Comparison of ENCODE assay signal across 8 cellular contexts in the genomic region with DNA sequence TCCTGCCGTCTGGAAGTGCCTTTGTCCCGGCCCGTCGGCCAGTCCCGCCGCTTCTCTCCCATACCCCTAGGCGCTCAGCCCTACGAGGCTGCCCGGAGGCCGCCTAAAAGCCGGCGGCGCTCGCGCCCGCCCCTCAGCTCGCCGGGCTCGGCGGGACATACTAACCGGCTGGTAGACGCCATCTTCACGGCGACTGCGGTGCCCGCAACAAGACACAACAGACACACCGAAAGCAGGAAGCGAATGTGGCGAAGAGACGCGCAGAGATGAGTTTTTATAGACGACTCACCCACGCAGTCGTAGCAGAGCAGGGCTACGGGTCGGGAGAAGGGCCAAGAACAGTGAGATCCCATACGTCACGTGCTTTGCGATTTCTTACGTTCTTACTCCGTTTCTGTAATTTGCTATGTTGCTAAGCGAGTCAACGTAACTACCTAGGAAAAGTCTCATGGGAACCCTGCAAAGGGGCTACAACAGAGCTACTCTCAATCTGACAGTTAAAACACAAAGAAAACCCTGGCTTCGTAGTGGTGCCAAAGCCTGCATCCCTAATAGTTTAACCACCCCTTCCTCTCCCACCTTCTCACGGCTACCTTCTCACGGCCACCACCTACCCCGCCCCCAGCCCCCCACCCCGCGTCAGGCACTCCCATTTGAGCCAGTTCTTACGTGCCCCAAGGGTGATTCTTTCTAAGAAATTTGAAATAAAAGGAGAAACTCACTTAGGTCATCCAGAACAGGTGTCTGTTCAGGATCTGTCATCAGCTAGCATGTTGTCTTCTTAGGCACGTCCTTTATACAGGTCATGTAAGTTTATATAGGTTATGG. TPM values are rescaled to one million over a fixed set of nuclear protein-coding genes. Genes with fewer than 3 reads are reported as not detected.
DNase-seq lines count a peak whose midpoint lies in the region; TF ChIP-seq lines count a peak whose summit lies in the region.

A gene with protein sequence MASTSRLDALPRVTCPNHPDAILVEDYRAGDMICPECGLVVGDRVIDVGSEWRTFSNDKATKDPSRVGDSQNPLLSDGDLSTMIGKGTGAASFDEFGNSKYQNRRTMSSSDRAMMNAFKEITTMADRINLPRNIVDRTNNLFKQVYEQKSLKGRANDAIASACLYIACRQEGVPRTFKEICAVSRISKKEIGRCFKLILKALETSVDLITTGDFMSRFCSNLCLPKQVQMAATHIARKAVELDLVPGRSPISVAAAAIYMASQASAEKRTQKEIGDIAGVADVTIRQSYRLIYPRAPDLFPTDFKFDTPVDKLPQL (minus strand): TSS at position 250 of the 828 bp plus-strand sequence. CDS start 68 bp downstream, at position 182.

- H3K36me3 ChIP-seq in SK-N-SH (replicated peaks in 1 of 2; ENCODE audit: control insufficient read depth in 1 of 2, insufficient read depth in 2 of 2, low read length in 1 of 2): peaks cover 7 to 20% of the 10 kb centered on the region in 2 experiments
- peaks cover 8% of the 10 kb centered on the region for H3K36me3 ChIP-seq in suprapubic skin

- peaks cover 35% of the 10 kb centered on the region for H3K4me1 Mint-ChIP-seq in HFFc6 (ENCODE audit: low read depth)

- POLR2A ChIA-PET in SK-N-SH (lab: Yijun Ruan, JAX): interaction anchor here (0.7 kb wide), 2 partner anchors 194 to 245 kb away, joined by 3 read pairs; no protein-coding TSS in a partner anchor

- H3K9me2 ChIP-seq in SK-N-SH: no peaks in the 10 kb centered on the region

- under 1% methylated on average over 29 of the region's 51 CpGs for WGBS in SK-N-SH (ENCODE audit: low lambda C conversion rate)
- under 1% methylated on average over 51 of the region's 51 CpGs for WGBS in suprapubic skin

- no peaks in the 10 kb centered on the region for H3F3A ChIP-seq in SK-N-SH (replicated peaks; ENCODE audit: insufficient read depth)

- TF ChIP-seq EP300 in SK-N-SH (IDR thresholded peaks at IDR 0.05; ENCODE audit: borderline replicate concordance in 1 of 2, low read depth in 1 of 2, low read length in 1 of 2) (peak in 1 of 2 experiments; percentile 25; a peak in 1 of 4 replicates), suprapubic skin (IDR thresholded peaks at IDR 0.05) (no peak)

- H3K9me3 Mint-ChIP-seq in HFFc6: no peaks in the 10 kb centered on the region; the same call in 1 of the 2 replicates

- H3K4me3 Mint-ChIP-seq in HFFc6: peak within 1 kb of the TSS; percentile 86

- peak; percentile 93 to 98 for TF ChIP-seq POLR2A in suprapubic skin (IDR thresholded peaks at IDR 0.05)

- H2AFZ ChIP-seq in SK-N-SH (ENCODE audit: low read depth): peak within 1 kb of the TSS; percentile 86

- peak within 1 kb of the TSS; percentile 98 for H3K27ac Mint-ChIP-seq in HFFc6

- H3K4me2 ChIP-seq in SK-N-SH: peak within 1 kb of the TSS; percentile 87

- no peaks in the 10 kb centered on the region for H3K36me3 Mint-ChIP-seq in HFFc6 (ENCODE audit: low read depth)

- H3K27me3 Mint-ChIP-seq in HFFc6 (ENCODE audit: insufficient read depth): peaks cover 4% of the 10 kb centered on the region; the same call in 1 of the 2 replicates

- H3K4me3 ChIP-seq in SK-N-SH (ENCODE audit: low read depth in 2 of 2, low read length in 1 of 2) (peak within 1 kb of the TSS; percentile 71 to 82), suprapubic skin (peak within 1 kb of the TSS; percentile 77)

- DNase-seq in GM04503 (ENCODE audit: low read depth) (peak; percentile 82), HFFc6 (peak; percentile 95), NCI-H1048 (lab: John Stamatoyannopoulos, UW) (peak; percentile 84), SK-N-SH (peak; percentile 81), globus pallidus (ENCODE audit: low spot score) (peak; percentile 91), nucleus accumbens (lab: John Stamatoyannopoulos, UW) (peak; percentile 25 to 95 (median 85)), suprapubic skin (ENCODE audit: low spot score in 2 of 2) (peak; percentile 95 to 96)
- DNase-seq in activated naive CD4-positive, alpha-beta T cell treated with anti-CD3 and anti-CD28 coated beads, Interleukin-2, amount 50 U/mL, for 16 hours: peak; percentile 92

- no peak for TF ChIP-seq RAD21 in SK-N-SH (IDR thresholded peaks at IDR 0.05; ENCODE audit: low read length)

- TF ChIP-seq CTCF in HFFc6 (IDR thresholded peaks at IDR 0.05): no peak
- no peak for TF ChIP-seq CTCF in SK-N-SH (IDR thresholded peaks at IDR 0.05)
- TF ChIP-seq CTCF in suprapubic skin (IDR thresholded peaks at IDR 0.05): no peak

- peak within 1 kb of the TSS; percentile 90 for H3K9ac ChIP-seq in SK-N-SH

- H3K27me3 ChIP-seq in SK-N-SH (ENCODE audit: insufficient read depth): no peaks in the 10 kb centered on the region
- no peaks in the 10 kb centered on the region for H3K27me3 ChIP-seq in suprapubic skin

- CTCF ChIA-PET in SK-N-SH (lab: Yijun Ruan, JAX): interaction anchor here (0.6 to 1.7 kb wide), 4 partner anchors 13 to 1815 kb away, joined by 3 to 5 read pairs (median 4); no protein-coding TSS in a partner anchor

- H3K9me3 ChIP-seq in SK-N-SH (no peaks in the 10 kb centered on the region), suprapubic skin (no peaks in the 10 kb centered on the region)

- H3K79me2 ChIP-seq in SK-N-SH (ENCODE audit: insufficient read depth): peaks cover 46% of the 10 kb centered on the region

- H3K4me1 ChIP-seq in SK-N-SH (ENCODE audit: control insufficient read depth in 1 of 2, insufficient read depth in 2 of 2, low read depth in 1 of 2, low read length in 1 of 2): peaks cover 9 to 14% of the 10 kb centered on the region in 2 experiments; a peak in 3 of 4 replicates
- peaks cover 25% of the 10 kb centered on the region for H3K4me1 ChIP-seq in suprapubic skin

- H3K27ac ChIP-seq in SK-N-SH (ENCODE audit: low read depth in 2 of 2, low read length in 1 of 2): peak within 1 kb of the TSS; percentile 88
- peak within 1 kb of the TSS; percentile 89 for H3K27ac ChIP-seq in suprapubic skin

- H4K20me1 ChIP-seq in SK-N-SH (ENCODE audit: insufficient read depth): peaks cover 24% of the 10 kb centered on the region; the same call in 1 of the 2 replicates

TF ChIP-seq in SK-N-SH, 30 proteins besides CTCF, POLR2A, EP300 and RAD21 (continues in another document):
- TF ChIP-seq, protein P1, sequence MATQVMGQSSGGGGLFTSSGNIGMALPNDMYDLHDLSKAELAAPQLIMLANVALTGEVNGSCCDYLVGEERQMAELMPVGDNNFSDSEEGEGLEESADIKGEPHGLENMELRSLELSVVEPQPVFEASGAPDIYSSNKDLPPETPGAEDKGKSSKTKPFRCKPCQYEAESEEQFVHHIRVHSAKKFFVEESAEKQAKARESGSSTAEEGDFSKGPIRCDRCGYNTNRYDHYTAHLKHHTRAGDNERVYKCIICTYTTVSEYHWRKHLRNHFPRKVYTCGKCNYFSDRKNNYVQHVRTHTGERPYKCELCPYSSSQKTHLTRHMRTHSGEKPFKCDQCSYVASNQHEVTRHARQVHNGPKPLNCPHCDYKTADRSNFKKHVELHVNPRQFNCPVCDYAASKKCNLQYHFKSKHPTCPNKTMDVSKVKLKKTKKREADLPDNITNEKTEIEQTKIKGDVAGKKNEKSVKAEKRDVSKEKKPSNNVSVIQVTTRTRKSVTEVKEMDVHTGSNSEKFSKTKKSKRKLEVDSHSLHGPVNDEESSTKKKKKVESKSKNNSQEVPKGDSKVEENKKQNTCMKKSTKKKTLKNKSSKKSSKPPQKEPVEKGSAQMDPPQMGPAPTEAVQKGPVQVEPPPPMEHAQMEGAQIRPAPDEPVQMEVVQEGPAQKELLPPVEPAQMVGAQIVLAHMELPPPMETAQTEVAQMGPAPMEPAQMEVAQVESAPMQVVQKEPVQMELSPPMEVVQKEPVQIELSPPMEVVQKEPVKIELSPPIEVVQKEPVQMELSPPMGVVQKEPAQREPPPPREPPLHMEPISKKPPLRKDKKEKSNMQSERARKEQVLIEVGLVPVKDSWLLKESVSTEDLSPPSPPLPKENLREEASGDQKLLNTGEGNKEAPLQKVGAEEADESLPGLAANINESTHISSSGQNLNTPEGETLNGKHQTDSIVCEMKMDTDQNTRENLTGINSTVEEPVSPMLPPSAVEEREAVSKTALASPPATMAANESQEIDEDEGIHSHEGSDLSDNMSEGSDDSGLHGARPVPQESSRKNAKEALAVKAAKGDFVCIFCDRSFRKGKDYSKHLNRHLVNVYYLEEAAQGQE (IDR thresholded peaks at IDR 0.05; ENCODE audit: low read depth, low read length): peak; percentile 72
- peak; percentile 8; the same call in 1 of the 2 replicates for TF ChIP-seq TCF12 (IDR thresholded peaks at IDR 0.05)
- TF ChIP-seq FOXM1 (IDR thresholded peaks at IDR 0.05; ENCODE audit: low read depth): no peak
- peak; percentile 96 for TF ChIP-seq SIN3A (IDR thresholded peaks at IDR 0.05; ENCODE audit: borderline replicate concordance, low read depth, low read length)
- no peak; the same call in 1 of the 2 replicates for TF ChIP-seq GATA2 (CRISPR knock-in tag; IDR thresholded peaks at IDR 0.05)
- TF ChIP-seq, protein P2, sequence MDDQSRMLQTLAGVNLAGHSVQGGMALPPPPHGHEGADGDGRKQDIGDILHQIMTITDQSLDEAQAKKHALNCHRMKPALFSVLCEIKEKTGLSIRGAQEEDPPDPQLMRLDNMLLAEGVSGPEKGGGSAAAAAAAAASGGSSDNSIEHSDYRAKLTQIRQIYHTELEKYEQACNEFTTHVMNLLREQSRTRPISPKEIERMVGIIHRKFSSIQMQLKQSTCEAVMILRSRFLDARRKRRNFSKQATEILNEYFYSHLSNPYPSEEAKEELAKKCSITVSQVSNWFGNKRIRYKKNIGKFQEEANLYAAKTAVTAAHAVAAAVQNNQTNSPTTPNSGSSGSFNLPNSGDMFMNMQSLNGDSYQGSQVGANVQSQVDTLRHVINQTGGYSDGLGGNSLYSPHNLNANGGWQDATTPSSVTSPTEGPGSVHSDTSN (IDR thresholded peaks at IDR 0.05): peak; percentile 27; the same call in 1 of the 2 replicates
- TF ChIP-seq RFX5 (IDR thresholded peaks at IDR 0.05; ENCODE audit: low read length): peak; percentile 36; the same call in 1 of the 2 replicates
- TF ChIP-seq, protein P3, sequence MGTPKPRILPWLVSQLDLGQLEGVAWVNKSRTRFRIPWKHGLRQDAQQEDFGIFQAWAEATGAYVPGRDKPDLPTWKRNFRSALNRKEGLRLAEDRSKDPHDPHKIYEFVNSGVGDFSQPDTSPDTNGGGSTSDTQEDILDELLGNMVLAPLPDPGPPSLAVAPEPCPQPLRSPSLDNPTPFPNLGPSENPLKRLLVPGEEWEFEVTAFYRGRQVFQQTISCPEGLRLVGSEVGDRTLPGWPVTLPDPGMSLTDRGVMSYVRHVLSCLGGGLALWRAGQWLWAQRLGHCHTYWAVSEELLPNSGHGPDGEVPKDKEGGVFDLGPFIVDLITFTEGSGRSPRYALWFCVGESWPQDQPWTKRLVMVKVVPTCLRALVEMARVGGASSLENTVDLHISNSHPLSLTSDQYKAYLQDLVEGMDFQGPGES (IDR thresholded peaks at IDR 0.05; ENCODE audit: low read depth, low read length): no peak

RNA-seq across cellular contexts. Expression of the gene that starts here (rescaled TPM):
- 10 to 100 TPM; 24.8 to 29.7 (median 27.0) TPM for total RNA-seq in HFFc6 (2021; fragmentation: NEBNext Ultra II Directional; extraction: Animal tissue kit (Norgen Biotek cat#: 25700))
- polyA plus RNA-seq in SK-N-SH (2012; rRNA removed): 26.0 and 35.6 TPM in 2 replicates
- polyA plus RNA-seq in SK-N-SH (2012; cell fraction: cytosol; rRNA removed): 38.3 and 44.8 TPM in 2 replicates
- 10.1 and 25.7 TPM in 2 replicates for polyA plus RNA-seq in SK-N-SH (2012; cell fraction: nucleus; rRNA removed)
- total RNA-seq in suprapubic skin: 10 to 100 TPM; 31.3 to 39.5 (median 35.5) TPM

Comparison
In these comparisons a context has a peak if more than half of its experiments do, and no peak if none do; other contexts are left out.
1. Peak in every context shown above with its lines: DNase-seq, H3K4me3 ChIP-seq and H3K27ac ChIP-seq.